19 cellular contexts compared by ENCODE assay signal in the genomic region with DNA sequence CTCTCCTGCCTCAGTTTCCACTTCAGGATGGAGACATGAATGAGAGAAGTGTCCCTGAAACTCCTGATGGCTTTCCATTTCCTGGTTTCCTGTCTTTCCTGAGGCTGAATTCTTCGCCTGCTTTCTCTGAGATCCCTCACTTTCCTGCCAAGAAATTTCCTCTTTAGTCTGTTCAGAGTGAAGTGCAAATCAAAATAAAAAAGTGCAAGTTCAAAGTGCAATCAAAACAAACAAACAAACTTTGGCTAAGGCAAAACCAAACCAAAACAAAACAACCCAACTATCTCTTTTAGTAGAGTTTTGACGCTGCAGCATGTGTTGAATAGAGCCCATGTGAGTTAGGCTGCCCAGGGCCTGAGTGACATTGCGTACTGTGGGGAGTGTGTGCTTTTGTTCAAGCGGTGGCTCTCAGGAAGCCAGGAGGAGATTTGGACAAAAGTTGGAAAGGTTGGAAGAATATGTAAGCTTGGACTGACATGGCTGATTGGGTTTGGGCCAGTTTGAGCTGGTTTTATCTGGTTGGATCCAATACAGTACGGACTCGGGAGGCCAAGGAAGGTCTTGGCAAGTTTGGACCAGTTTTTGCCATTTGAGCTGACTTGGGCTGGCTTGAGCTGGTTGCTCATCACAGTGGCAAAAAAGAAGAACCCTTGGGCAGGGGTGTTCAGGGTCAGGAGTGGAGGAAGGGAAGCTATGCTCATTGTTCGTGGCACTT.
"Had no signal": no experiment of that assay in that cellular context is flagged by ENCODE, and none has a peak within 500 bp of the region (broad histone marks: within the 10 kb centered on the region; RNA-seq: fewer than 3 reads in every experiment).

No MANE protein-coding gene starts in this region.

- H3K4me2 ChIP-seq: hepatocyte had no signal

- H3K27me3 ChIP-seq: esophagus muscularis mucosa, hepatocyte had no signal

- H3K27ac ChIP-seq: brain microvascular endothelial cell, esophagus muscularis mucosa, hepatocyte, prostate gland, thoracic aorta had no signal

- H3K36me3 Mint-ChIP-seq: natural killer cell treated with Interleukin-12 subunit alpha and Interleukin-12 subunit beta and Interleukin-15 and Interleukin-18, amount 100 ng/mL, for 72 hours had no signal

- H3K9me3 ChIP-seq: prostate gland, thoracic aorta had no signal

- DNase-seq: activated CD4-positive, alpha-beta T cell treated with anti-CD3 and anti-CD28 coated beads, Interleukin-2, amount 10 ng/mL, durations not matched to agents 7 days and 5 days; activated effector memory CD4-positive, alpha-beta T cell treated with anti-CD3 and anti-CD28 coated beads, Interleukin-2, amount 50 U/mL, for 16 hours; activated naive CD4-positive, alpha-beta T cell treated with anti-CD3 and anti-CD28 coated beads, Interleukin-2, amount 50 U/mL, for 16 hours; activated T-cell treated with anti-CD3 and anti-CD28 coated beads, Interleukin-2, amount 50 U/mL, for 72 hours; aorta; brain microvascular endothelial cell; cortex of kidney; left colon; occipital lobe; right cardiac atrium; small intestine; stimulated activated CD4-positive, alpha-beta T cell treated with anti-CD3 and anti-CD28 coated beads, Interleukin-4, amount 100 ng/mL, for 1 hour; T1000 had no signal

- H3K9me3 Mint-ChIP-seq: natural killer cell treated with Interleukin-12 subunit alpha and Interleukin-12 subunit beta and Interleukin-15 and Interleukin-18, amount 100 ng/mL, for 72 hours had no signal

- H3K4me3 ChIP-seq: esophagus muscularis mucosa, hepatocyte, lung, prostate gland, thoracic aorta had no signal

- H2AFZ ChIP-seq: hepatocyte had no signal

- H3K27ac Mint-ChIP-seq: activated CD4-positive, alpha-beta T cell treated with anti-CD3 and anti-CD28 coated beads, Interleukin-2, amount 10 ng/mL, durations not matched to agents 7 days and 5 days; natural killer cell treated with Interleukin-12 subunit alpha and Interleukin-12 subunit beta and Interleukin-15 and Interleukin-18, amount 100 ng/mL, for 72 hours had no signal

- H3K79me2 ChIP-seq: hepatocyte had no signal

- H3K4me3 Mint-ChIP-seq: activated CD4-positive, alpha-beta T cell treated with anti-CD3 and anti-CD28 coated beads, Interleukin-2, amount 10 ng/mL, durations not matched to agents 7 days and 5 days; activated T-cell treated with anti-CD3 and anti-CD28 coated beads, Interleukin-2, amount 50 U/mL, for 72 hours; natural killer cell treated with Interleukin-12 subunit alpha and Interleukin-12 subunit beta and Interleukin-15 and Interleukin-18, amount 100 ng/mL, for 72 hours had no signal

- H3K4me1 ChIP-seq: esophagus muscularis mucosa, prostate gland had no signal

- H3K36me3 ChIP-seq: brain microvascular endothelial cell, esophagus muscularis mucosa, prostate gland, thoracic aorta had no signal

- ATAC-seq: activated T-cell treated with anti-CD3 and anti-CD28 coated beads, Interleukin-2, amount 50 U/mL, for 72 hours; left colon; natural killer cell treated with Interleukin-12 subunit alpha and Interleukin-12 subunit beta and Interleukin-15 and Interleukin-18, amount 100 ng/mL, for 72 hours; right cardiac atrium had no signal
